In the genomic region with DNA sequence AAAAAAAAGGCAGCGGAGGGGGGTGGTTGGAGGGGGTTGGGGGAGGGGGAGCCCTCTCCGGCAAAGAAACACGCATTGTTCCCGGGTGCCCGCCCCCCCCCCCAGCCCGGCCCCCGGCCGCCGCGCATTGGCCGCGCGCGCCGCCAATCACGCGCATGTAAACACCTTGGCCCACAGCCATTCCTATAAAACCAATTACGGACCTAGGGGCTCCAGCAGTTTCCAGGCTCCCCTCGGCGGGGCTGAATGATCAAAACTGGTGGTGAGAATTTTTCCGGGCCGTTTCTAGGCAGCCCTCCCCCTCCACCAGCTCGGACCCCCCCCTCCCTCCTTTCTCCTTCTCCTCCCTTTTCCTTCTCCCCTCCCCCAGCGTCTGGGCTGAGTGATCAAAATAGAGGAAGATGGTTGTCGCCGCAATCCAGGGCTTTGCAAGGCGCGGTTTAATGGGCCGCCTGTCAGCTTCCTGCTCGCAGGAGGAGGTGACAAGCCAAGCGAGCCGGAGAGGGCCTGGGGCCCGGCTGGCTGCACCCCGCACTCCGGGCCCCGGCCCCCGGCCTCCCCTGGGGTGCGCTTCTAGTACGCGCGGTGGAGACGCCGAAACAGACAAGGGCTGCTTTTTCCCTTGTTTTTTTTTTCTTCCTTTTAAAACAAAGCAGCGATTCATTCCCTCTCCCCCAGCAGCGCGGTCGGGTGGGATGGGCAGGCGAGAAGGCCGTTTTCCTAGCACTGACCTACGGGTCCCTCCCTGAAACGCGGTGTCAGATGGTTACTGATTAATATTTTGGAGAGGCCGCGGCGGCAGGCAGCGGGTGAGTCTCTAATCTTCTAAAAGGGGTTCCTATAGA, we compare ENCODE assay signal across 1 cellular context.
TF ChIP-seq lines count a peak whose summit lies in the region.

No MANE protein-coding gene starts in this region.

TF ChIP-seq in Ishikawa, 13 proteins besides CTCF, POLR2A, EP300 and RAD21 (continued from another document):
- TF ChIP-seq ZBTB7A (IDR thresholded peaks at IDR 0.05; ENCODE audit: low read depth): no peak; the same call in 1 of the 2 replicates
- TF ChIP-seq YY1 (IDR thresholded peaks at IDR 0.05; ENCODE audit: low read depth): 0 out of 2 replicates have a peak, but pooled peaks have one; percentile 53
- no peak for TF ChIP-seq CREB1 (IDR thresholded peaks at IDR 0.05; ENCODE audit: low read depth)
- peak; percentile 10 for TF ChIP-seq EGR1 (IDR thresholded peaks at IDR 0.05)
- TF ChIP-seq FOXM1 (IDR thresholded peaks at IDR 0.05; ENCODE audit: borderline replicate concordance, low read depth): peak; percentile 60
TF ChIP-seq in Ishikawa: peak in this region for 9.
